1 cellular context compared by ENCODE assay signal in the genomic region with DNA sequence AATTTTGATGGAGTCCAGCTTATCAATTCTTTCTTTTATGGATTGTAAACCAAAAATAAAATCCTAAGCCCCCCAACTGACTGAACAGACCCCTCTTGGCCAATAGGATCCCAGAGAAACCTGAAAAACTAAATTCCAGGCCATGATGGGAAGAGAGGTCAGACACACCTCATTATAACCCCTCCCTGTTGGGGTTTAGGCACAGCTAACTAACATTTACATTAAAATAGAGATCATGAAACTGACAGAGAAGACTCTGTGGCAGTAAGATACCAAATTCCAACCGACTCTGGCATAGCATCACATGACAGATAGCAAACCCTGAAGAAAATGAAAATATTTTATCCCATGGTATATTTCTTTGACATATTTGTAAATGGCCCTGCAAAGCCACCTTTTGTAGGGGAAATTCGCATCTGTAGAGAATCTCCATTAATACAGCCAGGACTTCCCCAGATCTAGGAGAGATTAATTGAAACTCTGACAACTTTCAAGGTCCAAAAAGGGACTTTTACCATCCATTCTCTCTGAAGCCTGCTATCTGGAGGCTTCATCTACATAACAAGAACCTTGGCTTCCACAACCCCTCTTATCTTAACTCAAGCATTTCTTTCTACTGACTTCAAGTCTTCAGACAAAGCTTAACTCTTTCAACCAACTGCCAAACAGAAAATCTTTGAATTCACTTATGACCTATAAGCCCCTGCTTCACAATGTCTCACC.
TF ChIP-seq lines count a peak whose summit lies in the region.

No MANE protein-coding gene starts in this region.

TF ChIP-seq in H1, 55 proteins besides CTCF, POLR2A, EP300 and RAD21:
- TF ChIP-seq POLR2AphosphoS5 (IDR thresholded peaks at IDR 0.05; ENCODE audit: low read depth, low read length) (no peak), CEBPB (IDR thresholded peaks at IDR 0.05; ENCODE audit: low read depth, low read length) (no peak), E2F6 (IDR thresholded peaks at IDR 0.05) (no peak), MAX (IDR thresholded peaks at IDR 0.05) (no peak)
